In genomic region chr2:56168163-56168562, GRCh38 we compare ENCODE assay signal across 11 cellular contexts. TPM values are rescaled to one million over a fixed set of nuclear protein-coding genes. Genes with fewer than 3 reads are reported as not detected.
DNase-seq lines count a peak whose midpoint lies in the region; ATAC-seq and TF ChIP-seq lines count a peak whose summit lies in the region.
"Had no signal": no experiment of that assay in that cellular context is flagged by ENCODE, and none has a peak within 500 bp of the region (broad histone marks: within the 10 kb centered on the region; RNA-seq: fewer than 3 reads in every experiment).

No MANE protein-coding gene starts in this region.

- peaks cover 11% of the 10 kb centered on the region for H3K4me1 Mint-ChIP-seq in MCF 10A (ENCODE audit: insufficient read depth, unreplicated experiment)
- H3K4me1 Mint-ChIP-seq in activated CD4-positive, alpha-beta memory T cell treated with anti-CD3 and anti-CD28 coated beads, Interleukin-2, amount 10 ng/mL, durations not matched to agents 7 days and 5 days, result no peaks in the 10 kb centered on the region
- H3K4me1 Mint-ChIP-seq: H9 had no signal

- H3K27ac ChIP-seq in breast epithelium, result no peak overlapping the region
- no peak overlapping the region for H3K27ac ChIP-seq in upper lobe of left lung

- CTCF ChIA-PET in MCF 10A (lab: Yijun Ruan, JAX), result interaction anchor here (0.6 to 0.7 kb wide), 2 partner anchors 13 to 1409 kb away, joined by 3 read pairs; no protein-coding TSS in a partner anchor
- CTCF ChIA-PET in activated CD4-positive, alpha-beta memory T cell treated with anti-CD3 and anti-CD28 coated beads, Interleukin-2, amount 10 ng/mL, durations not matched to agents 7 days and 5 days (lab: Charles Lee), result interaction anchor here (0.9 kb wide), 1 partner anchor 15 kb away, joined by 3 read pairs; the partner anchor contains the start of gene CCDC85A

- H3K27me3 Mint-ChIP-seq in MCF 10A (ENCODE audit: insufficient read depth, unreplicated experiment), result no peaks in the 10 kb centered on the region
- no peaks in the 10 kb centered on the region for H3K27me3 Mint-ChIP-seq in activated CD4-positive, alpha-beta memory T cell treated with anti-CD3 and anti-CD28 coated beads, Interleukin-2, amount 10 ng/mL, durations not matched to agents 7 days and 5 days

- no peak overlapping the region for H3K4me3 ChIP-seq in breast epithelium
- H3K4me3 ChIP-seq in upper lobe of left lung, result no peak overlapping the region

- H3K27ac Mint-ChIP-seq in MCF 10A (ENCODE audit: low read depth, unreplicated experiment), result no peak overlapping the region
- H3K27ac Mint-ChIP-seq in activated CD4-positive, alpha-beta memory T cell treated with anti-CD3 and anti-CD28 coated beads, Interleukin-2, amount 10 ng/mL, durations not matched to agents 7 days and 5 days, result no peak overlapping the region
- H3K27ac Mint-ChIP-seq: H9; T-helper 1 cell treated with Interleukin-12 subunit alpha and Interleukin-12 subunit beta and Interleukin-4 antibody, amounts not matched to agents 30 μg/mL and 1 μg/mL, for 36 hours had no signal

- no peaks in the 10 kb centered on the region for H3K4me1 ChIP-seq in breast epithelium
- H3K4me1 ChIP-seq in upper lobe of left lung, result no peaks in the 10 kb centered on the region

- no peak for TF ChIP-seq POLR2A in breast epithelium (IDR thresholded peaks at IDR 0.05)
- no peak for TF ChIP-seq POLR2A in upper lobe of left lung (IDR thresholded peaks at IDR 0.05)

- DNase-seq in MCF 10A (ENCODE audit: unreplicated experiment) (peak; percentile 60), breast epithelium (ENCODE audit: low spot score in 2 of 2) (no peak), NCI-H774 (lab: John Stamatoyannopoulos, UW) (peak; percentile 24), glomerular visceral epithelial cell (ENCODE audit: extremely low spot score) (peak; percentile 15), upper lobe of left lung (peak in 1 of 2 donors; percentile 56), midbrain (lab: John Stamatoyannopoulos, UW) (no peak)
- no peak for DNase-seq in activated CD4-positive, alpha-beta memory T cell treated with anti-CD3 and anti-CD28 coated beads, Interleukin-2, amount 10 ng/mL, durations not matched to agents 7 days and 5 days
- DNase-seq in effector CD4-positive, alpha-beta T cell, result no peak
- DNase-seq: activated naive CD4-positive, alpha-beta T cell; H9 had no signal

- H3K27me3 ChIP-seq in breast epithelium (no peaks in the 10 kb centered on the region), upper lobe of left lung (no peaks in the 10 kb centered on the region)

- H3K9me3 ChIP-seq in breast epithelium (no peaks in the 10 kb centered on the region), upper lobe of left lung (no peaks in the 10 kb centered on the region)

- intact Hi-C loops in MCF 10A (cut with micrococcal nuclease) (no loop called here), breast epithelium (cut with DNase I; ENCODE audit: low total_unique reads) (no loop called here)

- BruUV-seq in MCF 10A (replicated peaks; lab: Mats Ljungman, UMichigan), result no TSS peak

- ATAC-seq in upper lobe of left lung (ENCODE audit: low FRiP score in 2 of 2), result peak; percentile 53 to 66

- H3K36me3 ChIP-seq in breast epithelium (no peaks in the 10 kb centered on the region), upper lobe of left lung (no peaks in the 10 kb centered on the region)

- no peaks in the 10 kb centered on the region for H3K9me3 Mint-ChIP-seq in MCF 10A (ENCODE audit: unreplicated experiment)
- no peaks in the 10 kb centered on the region for H3K9me3 Mint-ChIP-seq in activated CD4-positive, alpha-beta memory T cell treated with anti-CD3 and anti-CD28 coated beads, Interleukin-2, amount 10 ng/mL, durations not matched to agents 7 days and 5 days
- H3K9me3 Mint-ChIP-seq: H9; T-helper 1 cell treated with Interleukin-12 subunit alpha and Interleukin-12 subunit beta and Interleukin-4 antibody, amounts not matched to agents 30 μg/mL and 1 μg/mL, for 36 hours had no signal

- no peak overlapping the region for H3K4me3 Mint-ChIP-seq in MCF 10A (ENCODE audit: unreplicated experiment)
- H3K4me3 Mint-ChIP-seq in activated CD4-positive, alpha-beta memory T cell treated with anti-CD3 and anti-CD28 coated beads, Interleukin-2, amount 10 ng/mL, durations not matched to agents 7 days and 5 days, result no peak overlapping the region
- H3K4me3 Mint-ChIP-seq: H9; T-helper 1 cell treated with Interleukin-12 subunit alpha and Interleukin-12 subunit beta and Interleukin-4 antibody, amounts not matched to agents 30 μg/mL and 1 μg/mL, for 36 hours had no signal

- peak in 1 of 4 donors; percentile 88 for TF ChIP-seq EP300 in upper lobe of left lung (IDR thresholded peaks at IDR 0.05)

- WGBS in upper lobe of left lung, 2 donors, result 53 to 55% methylated on average over 3 of the region's 3 CpGs

- H3K36me3 Mint-ChIP-seq in MCF 10A (ENCODE audit: insufficient read depth, unreplicated experiment), result no peaks in the 10 kb centered on the region
- H3K36me3 Mint-ChIP-seq in activated CD4-positive, alpha-beta memory T cell treated with anti-CD3 and anti-CD28 coated beads, Interleukin-2, amount 10 ng/mL, durations not matched to agents 7 days and 5 days (ENCODE audit: low read depth), result no peaks in the 10 kb centered on the region

- POLR2A ChIA-PET in MCF 10A (lab: Yijun Ruan, JAX), result interaction anchor here (1.3 kb wide), 1 partner anchor 42 kb away, joined by 5 read pairs; no protein-coding TSS in a partner anchor
- POLR2A ChIA-PET in activated CD4-positive, alpha-beta memory T cell treated with anti-CD3 and anti-CD28 coated beads, Interleukin-2, amount 10 ng/mL, durations not matched to agents 7 days and 5 days (lab: Charles Lee), result no interaction called here

- no peak for TF ChIP-seq CTCF in MCF 10A (IDR thresholded peaks at IDR 0.05; ENCODE audit: unreplicated experiment)
- no peak for TF ChIP-seq CTCF in breast epithelium (IDR thresholded peaks at IDR 0.05)
- TF ChIP-seq CTCF in upper lobe of left lung (IDR thresholded peaks at IDR 0.05), result no peak

RNA-seq across cellular contexts. Expression of gene CCDC85A, which starts 15.6 kb away (rescaled TPM):
- total RNA-seq in MCF 10A (2022), result 0.16 and 0.20 TPM in 2 replicates
- 10 to 100 TPM in 1 of 3 donors, 1 to 10 TPM in 2; 3.1 to 11.5 (median 7.5) TPM for total RNA-seq in breast epithelium
- total RNA-seq in upper lobe of left lung, result 10 to 100 TPM; 11.6 to 41.7 (median 26.1) TPM
- not detected for total RNA-seq in activated CD4-positive, alpha-beta memory T cell treated with anti-CD3 and anti-CD28 coated beads, Interleukin-2, amount 10 ng/mL, durations not matched to agents 7 days and 5 days

Comparison
In these comparisons a context has a peak if more than half of its experiments do, and no peak if none do; other contexts are left out.
1. DNase-seq: peak in MCF 10A (single experiment), NCI-H774 (single experiment) and glomerular visceral epithelial cell (single experiment); none in breast epithelium (0 of 2), midbrain (single experiment), activated CD4-positive, alpha-beta memory T cell treated with anti-CD3 and anti-CD28 coated beads, Interleukin-2, amount 10 ng/mL, durations not matched to agents 7 days and 5 days (single experiment) and effector CD4-positive, alpha-beta T cell (single experiment).